ENCODE assay signal across 8 cellular contexts in the genomic region with DNA sequence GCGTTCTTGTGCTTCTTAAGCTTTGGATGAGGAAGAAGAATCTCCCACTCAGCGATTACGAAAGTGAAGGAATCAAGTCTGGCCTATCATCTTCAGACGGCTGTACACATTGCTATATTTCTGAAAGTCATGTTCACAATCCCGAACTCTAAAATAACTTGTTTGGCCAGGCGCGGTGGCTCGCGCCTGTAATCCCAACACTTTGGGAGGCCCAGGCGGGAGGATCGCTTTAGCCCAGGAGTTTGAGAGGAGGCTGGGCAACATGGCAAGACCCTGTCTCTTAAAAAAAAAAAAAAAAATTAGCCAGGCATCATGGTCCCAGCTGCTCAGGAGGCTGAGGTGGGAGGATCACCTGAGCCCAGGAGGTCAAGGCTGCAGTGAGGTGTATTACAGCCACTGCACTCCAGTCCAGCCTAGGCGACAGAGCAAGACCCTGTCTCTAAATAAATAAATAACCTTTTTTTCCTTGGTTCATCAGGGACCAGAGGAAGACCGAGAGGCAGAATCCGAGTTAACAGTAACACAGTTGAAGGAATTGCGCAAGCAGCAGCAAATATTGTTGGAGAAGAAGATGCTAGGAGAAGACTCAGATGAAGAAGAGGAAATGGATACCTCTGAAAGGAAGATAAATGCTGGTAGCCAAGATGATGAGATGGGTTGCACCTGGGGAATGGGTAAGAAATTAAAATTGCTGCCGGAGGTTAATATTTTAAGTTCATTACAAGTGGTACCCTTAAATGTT. TPM values are rescaled to one million over a fixed set of nuclear protein-coding genes. Genes with fewer than 3 reads are reported as not detected.
DNase-seq lines count a peak whose midpoint lies in the region; ATAC-seq lines count a peak whose summit lies in the region.

No MANE protein-coding gene starts in this region.

- peaks cover 31% of the 10 kb centered on the region for H3K36me3 Mint-ChIP-seq in activated CD4-positive, alpha-beta T cell treated with anti-CD3 and anti-CD28 coated beads for 36 hours (ENCODE audit: low read depth)
- peaks cover 95% of the 10 kb centered on the region for H3K36me3 Mint-ChIP-seq in activated T-helper 17 cell treated with anti-CD3 and anti-CD28 coated beads, Interleukin-2, amount 50 U/mL, for 72 hours (ENCODE audit: low read depth)
- peaks cover 21 to 38% (median 21%) of the 10 kb centered on the region in 3 donors for H3K36me3 Mint-ChIP-seq in immature natural killer cell

- peaks cover 36% of the 10 kb centered on the region for H3K4me1 Mint-ChIP-seq in activated CD4-positive, alpha-beta T cell treated with anti-CD3 and anti-CD28 coated beads for 36 hours
- H3K4me1 Mint-ChIP-seq in activated T-helper 17 cell treated with anti-CD3 and anti-CD28 coated beads, Interleukin-2, amount 50 U/mL, for 72 hours: peaks cover 25% of the 10 kb centered on the region
- H3K4me1 Mint-ChIP-seq in immature natural killer cell: peaks cover 51 to 61% of the 10 kb centered on the region in 2 donors

- CTCF ChIA-PET in activated CD4-positive, alpha-beta T cell treated with anti-CD3 and anti-CD28 coated beads for 36 hours (lab: Charles Lee): interaction anchor here (0.9 to 6.8 kb wide), 3 partner anchors 9 to 295 kb away, joined by 3 to 47 read pairs (median 6); no protein-coding TSS in a partner anchor

- peak overlapping the region; percentile 88 to 100 (median 97) for H3K4me3 ChIP-seq in subcutaneous abdominal adipose tissue (ENCODE audit: low read depth in 1 of 5, low read length in 5 of 5)

- H3K27me3 Mint-ChIP-seq in activated CD4-positive, alpha-beta T cell treated with anti-CD3 and anti-CD28 coated beads for 36 hours: no peaks in the 10 kb centered on the region
- H3K27me3 Mint-ChIP-seq in activated T-helper 17 cell treated with anti-CD3 and anti-CD28 coated beads, Interleukin-2, amount 50 U/mL, for 72 hours: no peaks in the 10 kb centered on the region
- peaks cover 5 to 9% (median 8%) of the 10 kb centered on the region in 3 donors for H3K27me3 Mint-ChIP-seq in immature natural killer cell (ENCODE audit: low read depth in 3 of 3)

- peak overlapping the region; percentile 100 for H3K27ac Mint-ChIP-seq in activated CD4-positive, alpha-beta T cell treated with anti-CD3 and anti-CD28 coated beads for 36 hours
- peak overlapping the region; percentile 99 for H3K27ac Mint-ChIP-seq in activated T-helper 17 cell treated with anti-CD3 and anti-CD28 coated beads, Interleukin-2, amount 50 U/mL, for 72 hours
- H3K27ac Mint-ChIP-seq in immature natural killer cell: peak overlapping the region; percentile 86 to 100 (median 98)

- no peaks in the 10 kb centered on the region for H3K27me3 ChIP-seq in subcutaneous abdominal adipose tissue (ENCODE audit: control insufficient read depth in 5 of 5, insufficient read depth in 4 of 5, low read length in 5 of 5)

- ATAC-seq in activated CD4-positive, alpha-beta T cell treated with anti-CD3 and anti-CD28 coated beads for 36 hours: no peak
- ATAC-seq in activated T-helper 17 cell treated with anti-CD3 and anti-CD28 coated beads, Interleukin-2, amount 50 U/mL, for 72 hours (replicated peaks): no peak

- peak overlapping the region; percentile 95 for H3K27ac ChIP-seq in subcutaneous abdominal adipose tissue (ENCODE audit: low read depth, low read length)

- H3K36me3 ChIP-seq in subcutaneous abdominal adipose tissue (ENCODE audit: control insufficient read depth in 5 of 5, insufficient read depth in 5 of 5, low read length in 5 of 5): peaks cover 26 to 44% (median 38%) of the 10 kb centered on the region in 5 donors

- no peaks in the 10 kb centered on the region for H3K9me3 Mint-ChIP-seq in activated CD4-positive, alpha-beta T cell treated with anti-CD3 and anti-CD28 coated beads for 36 hours (ENCODE audit: low read depth)
- no peaks in the 10 kb centered on the region for H3K9me3 Mint-ChIP-seq in activated T-helper 17 cell treated with anti-CD3 and anti-CD28 coated beads, Interleukin-2, amount 50 U/mL, for 72 hours
- H3K9me3 Mint-ChIP-seq in immature natural killer cell: no peaks in the 10 kb centered on the region

- POLR2A ChIA-PET in activated CD4-positive, alpha-beta T cell treated with anti-CD3 and anti-CD28 coated beads for 36 hours (lab: Charles Lee): interaction anchor here (1.9 kb wide), 1 partner anchor 36 kb away, joined by 12 read pairs; a partner anchor contains a TSS

- H3K9me3 ChIP-seq in subcutaneous abdominal adipose tissue (ENCODE audit: control insufficient read depth in 5 of 5, low read length in 5 of 5): no peaks in the 10 kb centered on the region

- peaks cover 4 to 29% (median 24%) of the 10 kb centered on the region in 5 donors for H3K4me1 ChIP-seq in subcutaneous abdominal adipose tissue (ENCODE audit: control insufficient read depth in 5 of 5, insufficient read depth in 5 of 5, low read length in 5 of 5)

- DNase-seq in activated CD4-positive, alpha-beta T cell treated with anti-CD3 and anti-CD28 coated beads for 36 hours: no peak
- no peak for DNase-seq in activated CD4-positive, alpha-beta T cell treated with anti-CD3 and anti-CD28 coated beads, Interleukin-2, amount 50 U/mL, for 4 hours
- DNase-seq in immature natural killer cell (no peak), DMS153 (lab: John Stamatoyannopoulos, UW) (no peak), NCI-H524 treated with DMSO at 0.1 percent for 48 hours (lab: John Stamatoyannopoulos, UW) (no peak), NCI-H1092 treated with DMSO at 0.1 percent for 48 hours (lab: John Stamatoyannopoulos, UW) (no peak)

- intact Hi-C loops in activated CD4-positive, alpha-beta T cell treated with anti-CD3 and anti-CD28 coated beads for 36 hours (cut with DNase I, micrococcal nuclease): loop anchor here (5.0 to 10.0 kb wide), 2 partner anchors 37 to 1230 kb away; a partner anchor contains a TSS

- peak overlapping the region; percentile 98 for H3K4me3 Mint-ChIP-seq in activated CD4-positive, alpha-beta T cell treated with anti-CD3 and anti-CD28 coated beads for 36 hours
- peak overlapping the region; percentile 99 for H3K4me3 Mint-ChIP-seq in activated T-helper 17 cell treated with anti-CD3 and anti-CD28 coated beads, Interleukin-2, amount 50 U/mL, for 72 hours
- H3K4me3 Mint-ChIP-seq in immature natural killer cell: peak overlapping the region; percentile 99 to 100 (median 100)

- peak overlapping the region; percentile 96 to 99 (median 96) for H3K9ac ChIP-seq in subcutaneous abdominal adipose tissue (ENCODE audit: low read length in 5 of 5)

RNA-seq across cellular contexts. Expression of a gene that starts 1.1 kb away (rescaled TPM):
- total RNA-seq in activated CD4-positive, alpha-beta T cell treated with anti-CD3 and anti-CD28 coated beads for 36 hours: 10 to 100 TPM; 23.8 to 25.3 TPM
- 10 to 100 TPM; 23.6 to 25.5 TPM for total RNA-seq in activated T-helper 17 cell treated with anti-CD3 and anti-CD28 coated beads, Interleukin-2, amount 50 U/mL, for 72 hours
- 10 to 100 TPM; 23.9 to 29.6 (median 27.6) TPM for polyA plus RNA-seq in immature natural killer cell

RNA-seq across cellular contexts. Expression of a gene that starts 1.4 kb away (rescaled TPM):
- total RNA-seq in activated CD4-positive, alpha-beta T cell treated with anti-CD3 and anti-CD28 coated beads for 36 hours: 10 to 100 TPM; 23.7 to 26.1 TPM
- 10 to 100 TPM; 27.7 to 32.7 TPM for total RNA-seq in activated T-helper 17 cell treated with anti-CD3 and anti-CD28 coated beads, Interleukin-2, amount 50 U/mL, for 72 hours
- polyA plus RNA-seq in immature natural killer cell: 10 to 100 TPM; 16.1 to 26.5 (median 17.6) TPM

RNA-seq across cellular contexts. Expression of a gene that starts 35.9 kb away (rescaled TPM):
- total RNA-seq in activated CD4-positive, alpha-beta T cell treated with anti-CD3 and anti-CD28 coated beads for 36 hours: 10 to 100 TPM; 45.6 to 63.9 TPM
- 10 to 100 TPM; 38.5 to 55.4 TPM for total RNA-seq in activated T-helper 17 cell treated with anti-CD3 and anti-CD28 coated beads, Interleukin-2, amount 50 U/mL, for 72 hours
- 100 to 1,000 TPM in 1 of 3 donors, 10 to 100 TPM in 2; 89.9 to 125 (median 92.1) TPM for polyA plus RNA-seq in immature natural killer cell

RNA-seq across cellular contexts. Expression of a gene that starts 36.0 kb away (rescaled TPM):
- total RNA-seq in activated CD4-positive, alpha-beta T cell treated with anti-CD3 and anti-CD28 coated beads for 36 hours: under 1 TPM; 0.11 to 0.44 TPM
- total RNA-seq in activated T-helper 17 cell treated with anti-CD3 and anti-CD28 coated beads, Interleukin-2, amount 50 U/mL, for 72 hours: under 1 TPM; 0.26 to 0.45 TPM
- 1 to 10 TPM in 2 of 3 donors, not detected in 1; 1.1 to 2.9 TPM for polyA plus RNA-seq in immature natural killer cell
